Comparison of ENCODE assay signal across 1 cellular context in the genomic region with DNA sequence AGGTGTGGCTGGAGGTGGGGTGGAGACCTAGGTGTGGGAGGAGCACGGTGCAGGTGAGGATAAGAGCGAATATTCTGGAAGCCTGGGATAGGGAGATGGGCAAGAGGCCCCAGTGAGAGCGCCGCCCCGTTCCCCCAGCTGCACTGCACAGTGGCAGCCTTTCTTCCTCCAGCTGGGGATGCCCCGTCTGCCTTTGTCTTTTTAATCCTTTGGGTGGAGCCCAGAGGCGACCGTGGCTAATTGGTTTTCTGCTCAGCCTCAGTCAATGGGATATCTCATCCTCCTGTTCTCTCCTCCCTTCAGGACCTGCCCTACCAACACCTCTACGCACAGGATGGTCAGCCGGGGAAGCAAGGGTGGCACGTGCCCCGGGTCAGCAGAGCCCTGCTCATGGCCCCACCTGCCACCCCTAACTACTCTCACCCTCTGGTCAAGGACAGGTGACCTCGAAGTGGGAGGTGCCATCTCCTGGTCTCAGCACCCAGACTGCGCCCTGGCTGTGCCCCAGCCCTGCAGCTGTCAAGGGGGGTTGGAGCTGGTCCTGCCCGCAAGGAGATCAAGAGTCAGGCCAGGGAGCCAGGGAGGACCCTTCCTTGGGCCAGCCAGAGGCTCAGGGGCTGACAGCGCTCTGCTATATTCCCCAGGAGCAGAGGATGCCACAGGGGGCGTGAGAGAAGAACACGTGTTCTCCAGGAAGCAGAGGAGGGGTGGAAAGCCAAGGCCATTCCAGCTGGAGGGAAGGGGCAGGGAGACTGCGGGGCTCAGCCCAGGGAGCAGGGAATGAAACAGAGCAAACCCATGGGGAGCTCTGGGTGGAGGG.
TF ChIP-seq lines count a peak whose summit lies in the region.

No MANE protein-coding gene starts in this region.

TF ChIP-seq in HepG2, 621 proteins besides CTCF, POLR2A, EP300 and RAD21 (continued from another document and continues in another):
- TF ChIP-seq AGO2 (optimal IDR thresholded peaks at IDR 0.05; ENCODE audit: low read depth, low read length): peak; percentile 19
- peak; percentile 92 for TF ChIP-seq MYC (CRISPR knock-in tag; IDR thresholded peaks at IDR 0.05; ENCODE audit: borderline replicate concordance)
- 0 out of 2 replicates have a peak, but pooled peaks have one; percentile 21 for TF ChIP-seq ZNF709 (CRISPR knock-in tag; IDR thresholded peaks at IDR 0.05)
- 0 out of 2 replicates have a peak, but pooled peaks have one; percentile 14 for TF ChIP-seq ZNF576 (CRISPR knock-in tag; IDR thresholded peaks at IDR 0.05)
- TF ChIP-seq RFXAP (CRISPR knock-in tag; IDR thresholded peaks at IDR 0.05; ENCODE audit: borderline replicate concordance): no peak
- no peak for TF ChIP-seq NFE2L1 (CRISPR knock-in tag; IDR thresholded peaks at IDR 0.05; ENCODE audit: borderline replicate concordance)
- TF ChIP-seq MED1 (CRISPR knock-in tag; IDR thresholded peaks at IDR 0.05): peak; percentile 17; the same call in 1 of the 2 replicates
- TF ChIP-seq ZNF747 (CRISPR knock-in tag; IDR thresholded peaks at IDR 0.05; ENCODE audit: borderline replicate concordance): no peak
- TF ChIP-seq MXI1 (IDR thresholded peaks at IDR 0.05; ENCODE audit: borderline replicate concordance, low read depth, low read length): peak; percentile 69; the same call in 2 of the 3 replicates
- peak; percentile 20; the same call in 1 of the 2 replicates for TF ChIP-seq SMAD3 (CRISPR knock-in tag; IDR thresholded peaks at IDR 0.05)
- TF ChIP-seq SMYD3 (CRISPR knock-in tag; IDR thresholded peaks at IDR 0.05): peak; percentile 35; the same call in 1 of the 2 replicates
- peak; percentile 33; the same call in 1 of the 2 replicates for TF ChIP-seq PRDM15 (CRISPR knock-in tag; IDR thresholded peaks at IDR 0.05)
- TF ChIP-seq SNAI1 (CRISPR knock-in tag; IDR thresholded peaks at IDR 0.05; ENCODE audit: borderline replicate concordance): 0 out of 2 replicates have a peak, but pooled peaks have one; percentile 2
- 0 out of 2 replicates have a peak, but pooled peaks have one; percentile 10 for TF ChIP-seq KLF6 (CRISPR knock-in tag; IDR thresholded peaks at IDR 0.05)
- TF ChIP-seq, protein P1, sequence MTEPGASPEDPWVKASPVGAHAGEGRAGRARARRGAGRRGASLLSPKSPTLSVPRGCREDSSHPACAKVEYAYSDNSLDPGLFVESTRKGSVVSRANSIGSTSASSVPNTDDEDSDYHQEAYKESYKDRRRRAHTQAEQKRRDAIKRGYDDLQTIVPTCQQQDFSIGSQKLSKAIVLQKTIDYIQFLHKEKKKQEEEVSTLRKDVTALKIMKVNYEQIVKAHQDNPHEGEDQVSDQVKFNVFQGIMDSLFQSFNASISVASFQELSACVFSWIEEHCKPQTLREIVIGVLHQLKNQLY (CRISPR knock-in tag; IDR thresholded peaks at IDR 0.05): peak; percentile 56; the same call in 1 of the 2 replicates
- peak; percentile 88; the same call in 1 of the 2 replicates for TF ChIP-seq ARNTL (CRISPR knock-in tag; IDR thresholded peaks at IDR 0.05)
- TF ChIP-seq NR2F6 (IDR thresholded peaks at IDR 0.05): peak; percentile 40
- peak; percentile 66; the same call in 1 of the 2 replicates for TF ChIP-seq NR2F6 (CRISPR knock-in tag; IDR thresholded peaks at IDR 0.05)
- TF ChIP-seq FOXA1 (IDR thresholded peaks at IDR 0.05): no peak
- no peak for TF ChIP-seq FOXA1 (CRISPR knock-in tag; IDR thresholded peaks at IDR 0.05)
- no peak for TF ChIP-seq ZFP82 (CRISPR knock-in tag; IDR thresholded peaks at IDR 0.05; ENCODE audit: borderline replicate concordance)
- TF ChIP-seq, protein P2, sequence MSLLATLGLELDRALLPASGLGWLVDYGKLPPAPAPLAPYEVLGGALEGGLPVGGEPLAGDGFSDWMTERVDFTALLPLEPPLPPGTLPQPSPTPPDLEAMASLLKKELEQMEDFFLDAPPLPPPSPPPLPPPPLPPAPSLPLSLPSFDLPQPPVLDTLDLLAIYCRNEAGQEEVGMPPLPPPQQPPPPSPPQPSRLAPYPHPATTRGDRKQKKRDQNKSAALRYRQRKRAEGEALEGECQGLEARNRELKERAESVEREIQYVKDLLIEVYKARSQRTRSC (CRISPR knock-in tag; IDR thresholded peaks at IDR 0.05; ENCODE audit: low read depth): no peak
- peak; percentile 47; the same call in 1 of the 2 replicates for TF ChIP-seq ZNF564 (CRISPR knock-in tag; IDR thresholded peaks at IDR 0.05)
- TF ChIP-seq SP5 (CRISPR knock-in tag; IDR thresholded peaks at IDR 0.05; ENCODE audit: borderline replicate concordance, low read depth): peak; percentile 66; the same call in 1 of the 2 replicates
- TF ChIP-seq ZNF589 (CRISPR knock-in tag; conservative IDR thresholded peaks at IDR 0.05): no peak
- peak; percentile 18; the same call in 1 of the 2 replicates for TF ChIP-seq ZBTB10 (CRISPR knock-in tag; IDR thresholded peaks at IDR 0.05; ENCODE audit: borderline replicate concordance)
- TF ChIP-seq ZNF598 (CRISPR knock-in tag; IDR thresholded peaks at IDR 0.05; ENCODE audit: borderline replicate concordance): no peak
- TF ChIP-seq ZC3H4 (CRISPR knock-in tag; IDR thresholded peaks at IDR 0.05; ENCODE audit: borderline replicate concordance): no peak
- no peak for TF ChIP-seq ZNF563 (CRISPR knock-in tag; IDR thresholded peaks at IDR 0.05)
- TF ChIP-seq, protein P3, sequence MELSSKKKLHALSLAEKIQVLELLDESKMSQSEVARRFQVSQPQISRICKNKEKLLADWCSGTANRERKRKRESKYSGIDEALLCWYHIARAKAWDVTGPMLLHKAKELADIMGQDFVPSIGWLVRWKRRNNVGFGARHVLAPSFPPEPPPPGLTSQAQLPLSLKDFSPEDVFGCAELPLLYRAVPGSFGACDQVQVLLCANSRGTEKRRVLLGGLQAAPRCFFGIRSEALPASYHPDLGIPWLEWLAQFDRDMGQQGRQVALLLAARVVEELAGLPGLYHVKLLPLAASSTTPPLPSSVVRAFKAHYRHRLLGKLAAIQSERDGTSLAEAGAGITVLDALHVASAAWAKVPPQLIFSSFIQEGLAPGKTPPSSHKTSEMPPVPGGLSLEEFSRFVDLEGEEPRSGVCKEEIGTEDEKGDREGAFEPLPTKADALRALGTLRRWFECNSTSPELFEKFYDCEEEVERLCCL (CRISPR knock-in tag; IDR thresholded peaks at IDR 0.05; ENCODE audit: borderline replicate concordance): 0 out of 2 replicates have a peak, but pooled peaks have one; percentile 3
- peak; percentile 85 for TF ChIP-seq RARA (CRISPR knock-in tag; IDR thresholded peaks at IDR 0.05)
- no peak for TF ChIP-seq ZMAT5 (CRISPR knock-in tag; IDR thresholded peaks at IDR 0.05; ENCODE audit: borderline replicate concordance, low read depth)
- no peak for TF ChIP-seq ZNF407 (CRISPR knock-in tag; IDR thresholded peaks at IDR 0.05; ENCODE audit: not compliant biosample characterization)
- TF ChIP-seq AHR (CRISPR knock-in tag; IDR thresholded peaks at IDR 0.05): peak; percentile 60; the same call in 1 of the 2 replicates
- peak; percentile 62; the same call in 1 of the 2 replicates for TF ChIP-seq ZNF17 (CRISPR knock-in tag; IDR thresholded peaks at IDR 0.05)
- peak; percentile 39 for TF ChIP-seq TBX2 (CRISPR knock-in tag; IDR thresholded peaks at IDR 0.05; ENCODE audit: borderline replicate concordance)
- peak; percentile 63; the same call in 1 of the 2 replicates for TF ChIP-seq SAP130 (CRISPR knock-in tag; IDR thresholded peaks at IDR 0.05; ENCODE audit: low read depth)
- TF ChIP-seq EEA1 (CRISPR knock-in tag; IDR thresholded peaks at IDR 0.05; ENCODE audit: borderline replicate concordance): no peak
- TF ChIP-seq DNMT1 (CRISPR knock-in tag; IDR thresholded peaks at IDR 0.05): 0 out of 2 replicates have a peak, but pooled peaks have one; percentile 20
